Comparison of ENCODE assay signal across 11 cellular contexts in genomic region chr3:33054100-33055097, GRCh38. TPM values are rescaled to one million over a fixed set of nuclear protein-coding genes. Genes with fewer than 3 reads are reported as not detected.
DNase-seq lines count a peak whose midpoint lies in the region; ATAC-seq and TF ChIP-seq lines count a peak whose summit lies in the region.
"Had no signal": no experiment of that assay in that cellular context is flagged by ENCODE, and none has a peak within 500 bp of the region (broad histone marks: within the 10 kb centered on the region; RNA-seq: fewer than 3 reads in every experiment).

No MANE protein-coding gene starts in this region.

- peak overlapping the region; percentile 70 to 91 (median 81) for H3K4me3 Mint-ChIP-seq in CD4-positive, CD25-positive, alpha-beta regulatory T cell
- H3K4me3 Mint-ChIP-seq in activated naive CD8-positive, alpha-beta T cell treated with anti-CD3 and anti-CD28 coated beads, Interleukin-2, amount 50 U/mL, for 24 hours = no peak overlapping the region

- H3K27ac Mint-ChIP-seq in CD4-positive, CD25-positive, alpha-beta regulatory T cell = peak overlapping the region; percentile 95
- H3K27ac Mint-ChIP-seq in activated naive CD8-positive, alpha-beta T cell treated with anti-CD3 and anti-CD28 coated beads, Interleukin-2, amount 50 U/mL, for 24 hours = peak overlapping the region; percentile 6

- H3K27ac ChIP-seq in CD4-positive, CD25-positive, alpha-beta regulatory T cell (ENCODE audit: insufficient read depth, low read length, poor library complexity, severe bottlenecking) = peak overlapping the region; percentile 84
- no peak overlapping the region for H3K27ac ChIP-seq in breast epithelium

- TF ChIP-seq CTCF in mucosa of descending colon (IDR thresholded peaks at IDR 0.05) = no peak
- no peak for TF ChIP-seq CTCF in breast epithelium (IDR thresholded peaks at IDR 0.05)

- no peaks in the 10 kb centered on the region for H3K9me3 ChIP-seq in CD4-positive, CD25-positive, alpha-beta regulatory T cell (ENCODE audit: control insufficient read depth in 2 of 2, low read length in 2 of 2)
- H3K9me3 ChIP-seq in mucosa of descending colon (no peaks in the 10 kb centered on the region), breast epithelium (no peaks in the 10 kb centered on the region)

- H3K4me1 ChIP-seq in CD4-positive, CD25-positive, alpha-beta regulatory T cell (ENCODE audit: control insufficient read depth, insufficient read depth, low read length, poor library complexity, severe bottlenecking) = peaks cover 93% of the 10 kb centered on the region
- no peaks in the 10 kb centered on the region for H3K4me1 ChIP-seq in mucosa of descending colon (ENCODE audit: low read depth)
- no peaks in the 10 kb centered on the region for H3K4me1 ChIP-seq in breast epithelium

- H3K27me3 ChIP-seq in CD4-positive, CD25-positive, alpha-beta regulatory T cell (ENCODE audit: control insufficient read depth, insufficient read depth, low read length) = no peaks in the 10 kb centered on the region
- no peaks in the 10 kb centered on the region for H3K27me3 ChIP-seq in breast epithelium

- H3K4me1 Mint-ChIP-seq in CD4-positive, CD25-positive, alpha-beta regulatory T cell = peaks cover 25 to 90% (median 69%) of the 10 kb centered on the region in 4 donors
- peaks cover 50% of the 10 kb centered on the region for H3K4me1 Mint-ChIP-seq in activated naive CD8-positive, alpha-beta T cell treated with anti-CD3 and anti-CD28 coated beads, Interleukin-2, amount 50 U/mL, for 24 hours

- intact Hi-C loops in mucosa of descending colon (cut with DNase I, micrococcal nuclease) = no loop called here
- intact Hi-C loops in breast epithelium (cut with DNase I; ENCODE audit: low total_unique reads) = no loop called here

- peaks cover 63% of the 10 kb centered on the region for H3K36me3 Mint-ChIP-seq in CD4-positive, CD25-positive, alpha-beta regulatory T cell
- peaks cover 51% of the 10 kb centered on the region for H3K36me3 Mint-ChIP-seq in activated naive CD8-positive, alpha-beta T cell treated with anti-CD3 and anti-CD28 coated beads, Interleukin-2, amount 50 U/mL, for 24 hours (ENCODE audit: low read depth)

- no peak for DNase-seq in CD4-positive, CD25-positive, alpha-beta regulatory T cell
- DNase-seq in KBM-7 = peak; percentile 36
- no peak for DNase-seq in activated naive CD8-positive, alpha-beta T cell treated with anti-CD3 and anti-CD28 coated beads, Interleukin-2, amount 50 U/mL, for 24 hours
- no peak for DNase-seq in mucosa of descending colon
- no peak for DNase-seq in HPDE6-E6E7 (ENCODE audit: extremely low spot score)
- DNase-seq in stimulated activated CD4-positive, alpha-beta T cell treated with anti-CD3 and anti-CD28 coated beads, Interleukin-15, amount 100 ng/mL, for 24 hours = no peak
- DNase-seq in NCI-H2196 (lab: John Stamatoyannopoulos, UW; ENCODE audit: unreplicated experiment) = no peak
- no peak for DNase-seq in breast epithelium (ENCODE audit: low spot score in 2 of 2)
- DNase-seq: NCI-H1436; stimulated activated CD4-positive, alpha-beta T cell treated with anti-CD3 and anti-CD28 coated beads, Interleukin-1b, Interleukin-23, amount 100 ng/mL, for 48 hours had no signal

- H3K27me3 Mint-ChIP-seq in CD4-positive, CD25-positive, alpha-beta regulatory T cell = no peaks in the 10 kb centered on the region
- H3K27me3 Mint-ChIP-seq in activated naive CD8-positive, alpha-beta T cell treated with anti-CD3 and anti-CD28 coated beads, Interleukin-2, amount 50 U/mL, for 24 hours = no peaks in the 10 kb centered on the region

- no peak for TF ChIP-seq POLR2A in breast epithelium (IDR thresholded peaks at IDR 0.05)

- peak overlapping the region; percentile 77 for H3K4me3 ChIP-seq in CD4-positive, CD25-positive, alpha-beta regulatory T cell (ENCODE audit: low read depth, low read length)
- H3K4me3 ChIP-seq in mucosa of descending colon = no peak overlapping the region
- H3K4me3 ChIP-seq in breast epithelium = no peak overlapping the region

- no peak for ATAC-seq in CD4-positive, CD25-positive, alpha-beta regulatory T cell (ENCODE audit: low read depth in 2 of 2)
- ATAC-seq in activated naive CD8-positive, alpha-beta T cell treated with anti-CD3 and anti-CD28 coated beads, Interleukin-2, amount 50 U/mL, for 24 hours = no peak
- ATAC-seq in mucosa of descending colon = peak; percentile 30
- ATAC-seq: esophagus mucosa had no signal

- no peaks in the 10 kb centered on the region for H3K9me3 Mint-ChIP-seq in CD4-positive, CD25-positive, alpha-beta regulatory T cell
- no peaks in the 10 kb centered on the region for H3K9me3 Mint-ChIP-seq in activated naive CD8-positive, alpha-beta T cell treated with anti-CD3 and anti-CD28 coated beads, Interleukin-2, amount 50 U/mL, for 24 hours

- in situ Hi-C loops in KBM-7 (cut with MboI; ENCODE audit: low pct_unique_long_range_greater_than_20kb, low sequenced_read_pairs) = no loop called here

- H3K36me3 ChIP-seq in CD4-positive, CD25-positive, alpha-beta regulatory T cell (ENCODE audit: control insufficient read depth, insufficient read depth, low read length) = peaks cover 11% of the 10 kb centered on the region
- H3K36me3 ChIP-seq in mucosa of descending colon (ENCODE audit: low read depth) (no peaks in the 10 kb centered on the region), breast epithelium (no peaks in the 10 kb centered on the region)

RNA-seq across cellular contexts. Expression of gene GLB1, which starts 42.5 kb away (rescaled TPM):
- total RNA-seq in CD4-positive, CD25-positive, alpha-beta regulatory T cell = 42.2 TPM
- polyA plus RNA-seq in CD4-positive, CD25-positive, alpha-beta regulatory T cell = 10 to 100 TPM; 52.7 to 73.2 (median 63.8) TPM
- total RNA-seq in mucosa of descending colon = 10 to 100 TPM; 60.9 to 96.7 (median 84.9) TPM
- 10 to 100 TPM; 42.3 to 70.2 (median 51.1) TPM for total RNA-seq in breast epithelium

RNA-seq across cellular contexts. Expression of gene TMPPE, which starts 42.5 kb away (rescaled TPM):
- total RNA-seq in CD4-positive, CD25-positive, alpha-beta regulatory T cell = 11.3 TPM
- 1 to 10 TPM in 3 of 4 donors, under 1 TPM in 1; 0.99 to 2.0 (median 1.9) TPM for polyA plus RNA-seq in CD4-positive, CD25-positive, alpha-beta regulatory T cell
- total RNA-seq in mucosa of descending colon (10 to 100 TPM; 10.4 to 17.2 (median 16.3) TPM), breast epithelium (10 to 100 TPM in 1 of 3 donors, 1 to 10 TPM in 2; 6.9 to 10.1 (median 7.2) TPM)

RNA-seq across cellular contexts. Expression of gene CRTAP, which starts 59.4 kb away (rescaled TPM):
- 44.0 TPM for total RNA-seq in CD4-positive, CD25-positive, alpha-beta regulatory T cell
- 100 to 1,000 TPM in 2 of 4 donors, 10 to 100 TPM in 2; 91.0 to 112 (median 98.8) TPM for polyA plus RNA-seq in CD4-positive, CD25-positive, alpha-beta regulatory T cell
- total RNA-seq in mucosa of descending colon = 100 to 1,000 TPM in 1 of 3 donors, 10 to 100 TPM in 2; 55.0 to 269 (median 83.3) TPM
- total RNA-seq in breast epithelium = 100 to 1,000 TPM; 158 to 535 (median 180) TPM
